In the genomic region with DNA sequence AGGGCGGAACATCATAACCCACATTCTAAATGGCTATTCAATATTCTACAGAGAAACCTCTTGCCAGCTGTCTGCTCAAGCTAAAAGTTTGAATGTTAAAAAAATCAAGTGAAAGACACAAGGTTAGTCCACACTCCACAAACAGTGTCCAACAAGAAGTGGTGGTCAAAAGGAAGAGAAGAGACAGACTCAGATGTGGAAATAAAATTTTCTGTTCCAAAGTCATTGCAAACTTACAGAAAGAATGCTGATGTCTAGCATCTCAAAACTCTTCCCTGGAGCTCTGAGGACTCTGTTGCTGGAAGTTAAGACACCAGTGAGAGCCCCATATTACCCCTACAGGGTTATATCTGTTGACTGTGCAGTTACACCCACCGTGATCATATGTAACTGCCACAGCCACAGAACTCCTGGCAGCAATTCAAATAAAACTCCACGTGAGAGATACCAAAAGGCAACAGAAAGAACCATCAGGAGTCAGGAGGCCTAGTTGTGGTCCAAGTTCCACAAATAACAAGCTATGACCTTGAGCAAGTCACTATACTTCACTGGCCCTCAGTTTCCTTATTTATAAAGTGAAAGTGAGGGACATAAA, we compare ENCODE assay signal across 9 cellular contexts.
DNase-seq lines count a peak whose midpoint lies in the region; ATAC-seq, FAIRE-seq and TF ChIP-seq lines count a peak whose summit lies in the region.
"Had no signal": no experiment of that assay in that cellular context is flagged by ENCODE, and none has a peak within 500 bp of the region (broad histone marks: within the 10 kb centered on the region; RNA-seq: fewer than 3 reads in every experiment).

No MANE protein-coding gene starts in this region.

- no peak overlapping the region for H2BK12ac ChIP-seq in mesenchymal stem cell (ENCODE audit: low read length in 2 of 2)

- no peaks in the 10 kb centered on the region for H3K27me3 ChIP-seq in CD4-positive, CD25-positive, alpha-beta regulatory T cell (ENCODE audit: control insufficient read depth, insufficient read depth, low read length)
- no peaks in the 10 kb centered on the region for H3K27me3 ChIP-seq in astrocyte (ENCODE audit: insufficient read depth, low read length)
- H3K27me3 ChIP-seq in mesenchymal stem cell (ENCODE audit: control insufficient read depth in 1 of 2, insufficient read depth in 1 of 2, low read length in 2 of 2): no peaks in the 10 kb centered on the region
- H3K27me3 ChIP-seq in esophagus muscularis mucosa: no peaks in the 10 kb centered on the region

- peak overlapping the region; percentile 27 for H3K4me3 ChIP-seq in CD4-positive, CD25-positive, alpha-beta regulatory T cell (ENCODE audit: low read depth, low read length)
- H3K4me3 ChIP-seq in astrocyte (ENCODE audit: insufficient read depth, low read depth, low read length) (no peak overlapping the region), mesenchymal stem cell (ENCODE audit: insufficient read depth in 1 of 2, low read depth in 1 of 2, low read length in 2 of 2) (no peak overlapping the region), esophagus muscularis mucosa (no peak overlapping the region)

- no peak for DNase-seq in CD4-positive, CD25-positive, alpha-beta regulatory T cell
- DNase-seq in HT1080 (ENCODE audit: low read depth) (peak; percentile 46), astrocyte (ENCODE audit: low read depth) (peak; percentile 49), mesenchymal stem cell (no peak), NCI-H2029 treated with DMSO at 0.1 percent for 48 hours (lab: John Stamatoyannopoulos, UW) (no peak), esophagus muscularis mucosa (ENCODE audit: extremely low spot score) (no peak)
- DNase-seq: activated B cell treated with CpG ODN at 0.5 μM for 24 hours had no signal

- H3K4me1 ChIP-seq in CD4-positive, CD25-positive, alpha-beta regulatory T cell (ENCODE audit: control insufficient read depth, insufficient read depth, low read length, poor library complexity, severe bottlenecking): peaks cover 70% of the 10 kb centered on the region
- H3K4me1 ChIP-seq in astrocyte (ENCODE audit: insufficient read depth, low read length) (peaks cover 29% of the 10 kb centered on the region), mesenchymal stem cell (ENCODE audit: control insufficient read depth, insufficient read depth, low read depth, low read length) (peaks cover 24% of the 10 kb centered on the region), esophagus muscularis mucosa (peaks cover 31 to 45% (median 43%) of the 10 kb centered on the region in 4 donors)

- intact Hi-C loops in esophagus muscularis mucosa (cut with DNase I): no loop called here

- no peaks in the 10 kb centered on the region for H3K9me3 ChIP-seq in CD4-positive, CD25-positive, alpha-beta regulatory T cell (ENCODE audit: control insufficient read depth in 2 of 2, low read length in 2 of 2)
- H3K9me3 ChIP-seq in astrocyte (ENCODE audit: insufficient read depth, low read depth, low read length) (no peaks in the 10 kb centered on the region), mesenchymal stem cell (ENCODE audit: control insufficient read depth, low read length) (no peaks in the 10 kb centered on the region), esophagus muscularis mucosa (no peaks in the 10 kb centered on the region)

- H3K14ac ChIP-seq in mesenchymal stem cell (ENCODE audit: low read length in 2 of 2): no peak overlapping the region

- no peak overlapping the region for H2BK120ac ChIP-seq in mesenchymal stem cell (ENCODE audit: low read depth, low read length)

- no peak overlapping the region for H3K18ac ChIP-seq in mesenchymal stem cell (ENCODE audit: low read depth in 1 of 2, low read length in 2 of 2)

- peak overlapping the region; percentile 85 to 88 (median 87) for H3K27ac Mint-ChIP-seq in CD4-positive, CD25-positive, alpha-beta regulatory T cell
- peak overlapping the region; percentile 88 for H3K27ac Mint-ChIP-seq in astrocyte (ENCODE audit: unreplicated experiment)
- H3K27ac Mint-ChIP-seq: activated B cell treated with CpG ODN at 0.5 μM for 24 hours had no signal

- H4K91ac ChIP-seq in mesenchymal stem cell (ENCODE audit: low read length): no peak overlapping the region

- H3K79me2 ChIP-seq in astrocyte (ENCODE audit: insufficient read depth, low read length): peaks cover 87% of the 10 kb centered on the region

- H3K27ac ChIP-seq in CD4-positive, CD25-positive, alpha-beta regulatory T cell (ENCODE audit: insufficient read depth, low read length, poor library complexity, severe bottlenecking): peak overlapping the region; percentile 49
- H3K27ac ChIP-seq in astrocyte (ENCODE audit: low read depth, low read length) (peak overlapping the region; percentile 17), mesenchymal stem cell (ENCODE audit: low read length, poor library complexity, severe bottlenecking) (peak overlapping the region; percentile 98), esophagus muscularis mucosa (replicated peaks in 1 of 4) (no peak overlapping the region)

- no peak for FAIRE-seq in astrocyte (lab: Jason Lieb, UNC)

- peak overlapping the region; percentile 31 for H3K4me2 ChIP-seq in astrocyte (ENCODE audit: low read length)
- H3K4me2 ChIP-seq in mesenchymal stem cell (ENCODE audit: low read length, poor library complexity, severe bottlenecking): peak overlapping the region; percentile 18

- 53% methylated on average over 2 of the region's 3 CpGs for WGBS in mesenchymal stem cell
- 21% methylated on average over 3 of the region's 3 CpGs for WGBS in esophagus muscularis mucosa

- peak overlapping the region; percentile 86 for H2AK5ac ChIP-seq in mesenchymal stem cell (ENCODE audit: low read length, severe bottlenecking)

- peak overlapping the region in 3 of 4 donors; percentile 40 to 61 (median 49) for H3K4me3 Mint-ChIP-seq in CD4-positive, CD25-positive, alpha-beta regulatory T cell
- H3K4me3 Mint-ChIP-seq in astrocyte (ENCODE audit: unreplicated experiment): no peak overlapping the region
- H3K4me3 Mint-ChIP-seq: activated B cell treated with CpG ODN at 0.5 μM for 24 hours had no signal

- H3K4me1 Mint-ChIP-seq in CD4-positive, CD25-positive, alpha-beta regulatory T cell: peaks cover 54 to 93% (median 81%) of the 10 kb centered on the region in 4 donors
- H3K4me1 Mint-ChIP-seq in astrocyte (ENCODE audit: low read depth, unreplicated experiment): peaks cover 65% of the 10 kb centered on the region

- peaks cover 10% of the 10 kb centered on the region for H3K36me3 ChIP-seq in CD4-positive, CD25-positive, alpha-beta regulatory T cell (ENCODE audit: control insufficient read depth, insufficient read depth, low read length)
- H3K36me3 ChIP-seq in astrocyte (ENCODE audit: insufficient read depth, low read length) (no peaks in the 10 kb centered on the region), mesenchymal stem cell (ENCODE audit: control insufficient read depth in 1 of 2, insufficient read depth in 2 of 2, low read depth in 1 of 2, low read length in 2 of 2) (no peaks in the 10 kb centered on the region), esophagus muscularis mucosa (no peaks in the 10 kb centered on the region)

- TF ChIP-seq CTCF in astrocyte (IDR thresholded peaks at IDR 0.05; ENCODE audit: insufficient read depth, low read depth, low read length): no peak
- TF ChIP-seq CTCF in esophagus muscularis mucosa (IDR thresholded peaks at IDR 0.05): no peak

- no peak overlapping the region for H2AFZ ChIP-seq in astrocyte (ENCODE audit: low read depth, low read length)
- no peak overlapping the region for H2AFZ ChIP-seq in mesenchymal stem cell (ENCODE audit: low read depth, low read length)

- H2BK15ac ChIP-seq in mesenchymal stem cell (ENCODE audit: low read depth, poor library complexity, severe bottlenecking): no peak overlapping the region

- H3K27me3 Mint-ChIP-seq in CD4-positive, CD25-positive, alpha-beta regulatory T cell: no peaks in the 10 kb centered on the region
- H3K27me3 Mint-ChIP-seq in astrocyte (ENCODE audit: low read depth, unreplicated experiment): no peaks in the 10 kb centered on the region

- H4K20me1 ChIP-seq in astrocyte (ENCODE audit: insufficient read depth, low read length): peaks cover 85% of the 10 kb centered on the region

- peaks cover 21% of the 10 kb centered on the region for H3K36me3 Mint-ChIP-seq in CD4-positive, CD25-positive, alpha-beta regulatory T cell
- peaks cover 10% of the 10 kb centered on the region for H3K36me3 Mint-ChIP-seq in astrocyte (ENCODE audit: low read depth, unreplicated experiment)

- no peak overlapping the region for H3K23ac ChIP-seq in mesenchymal stem cell (ENCODE audit: low read length in 2 of 2)

- H3K9me3 Mint-ChIP-seq in CD4-positive, CD25-positive, alpha-beta regulatory T cell: no peaks in the 10 kb centered on the region
- H3K9me3 Mint-ChIP-seq in astrocyte (ENCODE audit: unreplicated experiment): no peaks in the 10 kb centered on the region
- H3K9me3 Mint-ChIP-seq: activated B cell treated with CpG ODN at 0.5 μM for 24 hours had no signal

- H3K79me1 ChIP-seq in mesenchymal stem cell (replicated peaks; ENCODE audit: low read length, poor library complexity, severe bottlenecking): peaks cover 18% of the 10 kb centered on the region

- H4K8ac ChIP-seq in mesenchymal stem cell (ENCODE audit: low read length): no peak overlapping the region

- no peak for TF ChIP-seq POLR2A in esophagus muscularis mucosa (IDR thresholded peaks at IDR 0.05; ENCODE audit: low read depth)

- peak; percentile 21 to 53 for ATAC-seq in CD4-positive, CD25-positive, alpha-beta regulatory T cell (ENCODE audit: low read depth in 2 of 2)
- ATAC-seq in GM21390 (IDR thresholded peaks at IDR 0.05; ENCODE audit: unreplicated experiment) (no peak), HG03175 (IDR thresholded peaks at IDR 0.05; ENCODE audit: unreplicated experiment) (no peak)

- no peak for TF ChIP-seq EP300 in esophagus muscularis mucosa (IDR thresholded peaks at IDR 0.05)

- H3K4ac ChIP-seq in mesenchymal stem cell (ENCODE audit: low read depth in 1 of 2, low read length in 2 of 2): no peak overlapping the region

- H2BK5ac ChIP-seq in mesenchymal stem cell (ENCODE audit: low read depth, low read length, poor library complexity, severe bottlenecking): peak overlapping the region; percentile 87

- H3K9ac ChIP-seq in astrocyte (ENCODE audit: low read length) (peak overlapping the region; percentile 19), mesenchymal stem cell (ENCODE audit: low read length) (peak overlapping the region; percentile 26)

Comparison
In these comparisons a context has a peak if more than half of its experiments do, and no peak if none do; other contexts are left out.
1. ATAC-seq: peak in CD4-positive, CD25-positive, alpha-beta regulatory T cell (2 of 2); none in GM21390 (single experiment) and HG03175 (single experiment).
2. DNase-seq: peak in HT1080 (single experiment) and astrocyte (single experiment); none in CD4-positive, CD25-positive, alpha-beta regulatory T cell (0 of 3), mesenchymal stem cell (single experiment), NCI-H2029 treated with DMSO at 0.1 percent for 48 hours (single experiment) and esophagus muscularis mucosa (single experiment).
3. H3K27ac ChIP-seq: peak in CD4-positive, CD25-positive, alpha-beta regulatory T cell (single experiment), astrocyte (single experiment) and mesenchymal stem cell (single experiment); none in esophagus muscularis mucosa (0 of 4).